1 cellular context compared by ENCODE assay signal in the genomic region with DNA sequence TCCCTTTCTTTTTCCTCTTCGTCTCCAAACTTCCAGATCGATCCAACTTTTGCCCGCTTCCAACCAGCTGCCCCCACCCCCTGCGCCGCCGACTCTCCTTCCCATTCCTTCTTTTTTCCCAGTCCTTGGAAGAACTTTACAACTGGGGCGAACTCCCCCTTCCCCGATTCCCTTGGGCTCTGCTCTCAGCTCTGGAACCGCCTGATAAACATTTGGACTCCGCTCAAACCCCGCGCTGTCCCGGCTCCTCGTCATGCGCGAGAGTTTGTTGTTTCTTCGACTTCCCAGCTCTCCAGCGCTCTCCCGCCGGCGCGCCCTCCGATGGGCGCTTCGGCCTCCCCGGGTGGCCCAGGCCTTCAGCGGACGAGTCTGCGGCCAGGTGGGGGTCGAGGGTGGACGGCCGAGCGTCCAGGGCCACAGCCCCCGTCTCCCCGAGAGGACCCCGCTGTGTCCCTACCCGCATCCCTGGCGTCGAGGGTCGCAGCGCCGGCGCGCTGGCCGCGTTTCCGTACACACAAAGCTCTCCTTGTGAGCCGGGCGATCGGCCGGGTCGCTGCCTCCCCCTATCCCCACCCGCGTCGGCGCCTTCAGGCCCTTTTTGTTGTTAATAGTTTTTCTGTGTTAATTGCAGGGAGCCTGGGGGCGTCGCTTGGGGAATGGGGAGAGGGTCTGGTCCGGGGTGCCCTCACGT.
TF ChIP-seq lines count a peak whose summit lies in the region.

No MANE protein-coding gene starts in this region.

TF ChIP-seq in A549, 52 proteins besides CTCF, POLR2A, EP300 and RAD21:
- no peak for TF ChIP-seq RFX5 (IDR thresholded peaks at IDR 0.05)
- TF ChIP-seq, protein P1, sequence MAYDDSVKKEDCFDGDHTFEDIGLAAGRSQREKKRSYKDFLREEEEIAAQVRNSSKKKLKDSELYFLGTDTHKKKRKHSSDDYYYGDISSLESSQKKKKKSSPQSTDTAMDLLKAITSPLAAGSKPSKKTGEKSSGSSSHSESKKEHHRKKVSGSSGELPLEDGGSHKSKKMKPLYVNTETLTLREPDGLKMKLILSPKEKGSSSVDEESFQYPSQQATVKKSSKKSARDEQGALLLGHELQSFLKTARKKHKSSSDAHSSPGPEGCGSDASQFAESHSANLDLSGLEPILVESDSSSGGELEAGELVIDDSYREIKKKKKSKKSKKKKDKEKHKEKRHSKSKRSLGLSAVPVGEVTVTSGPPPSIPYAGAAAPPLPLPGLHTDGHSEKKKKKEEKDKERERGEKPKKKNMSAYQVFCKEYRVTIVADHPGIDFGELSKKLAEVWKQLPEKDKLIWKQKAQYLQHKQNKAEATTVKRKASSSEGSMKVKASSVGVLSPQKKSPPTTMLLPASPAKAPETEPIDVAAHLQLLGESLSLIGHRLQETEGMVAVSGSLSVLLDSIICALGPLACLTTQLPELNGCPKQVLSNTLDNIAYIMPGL (CRISPR knock-in tag; IDR thresholded peaks at IDR 0.05; ENCODE audit: borderline replicate concordance) = no peak
- TF ChIP-seq HOXA7 (CRISPR knock-in tag; IDR thresholded peaks at IDR 0.05) = no peak
- TF ChIP-seq MYC (IDR thresholded peaks at IDR 0.05; ENCODE audit: borderline replicate concordance, low read length) = no peak
- no peak for TF ChIP-seq CHD2 (IDR thresholded peaks at IDR 0.05; ENCODE audit: low read length, partially characterized antibody)
- peak in 1 of 2 experiments; percentile 19; a peak in 1 of 5 replicates for TF ChIP-seq JUN (IDR thresholded peaks at IDR 0.05)
- no peak for TF ChIP-seq CEBPB (IDR thresholded peaks at IDR 0.05)
- no peak for TF ChIP-seq KDM5A (IDR thresholded peaks at IDR 0.05)
TF ChIP-seq in A549: peak in this region for 1.
